ENCODE assay signal across 14 cellular contexts in genomic region chr18:48835745-48836191, GRCh38.
A peak's percentile ranks its signal among the peaks of the same experiment; 100 is the strongest.
DNase-seq lines count a peak whose midpoint lies in the region; ATAC-seq, FAIRE-seq and TF ChIP-seq lines count a peak whose summit lies in the region.
"Had no signal": no experiment of that assay in that cellular context is flagged by ENCODE, and none has a peak within 500 bp of the region (broad histone marks: within the 10 kb centered on the region; RNA-seq: fewer than 3 reads in every experiment).

No MANE protein-coding gene starts in this region.

- CTCF ChIA-PET in activated naive CD4-positive, alpha-beta T cell treated with anti-CD3 and anti-CD28 coated beads for 36 hours (lab: Charles Lee): interaction anchor here (1.4 kb wide), 1 partner anchor 22 kb away, joined by 3 read pairs; no protein-coding TSS in a partner anchor

- no peaks in the 10 kb centered on the region for H3K9me3 Mint-ChIP-seq in activated naive CD4-positive, alpha-beta T cell treated with anti-CD3 and anti-CD28 coated beads for 36 hours
- H3K9me3 Mint-ChIP-seq in stimulated activated naive CD8-positive, alpha-beta T cell treated with anti-CD3 and anti-CD28 coated beads, Interleukin-15, amount 100 ng/mL, for 72 hours: no peaks in the 10 kb centered on the region

- no peaks in the 10 kb centered on the region for H3K9me3 ChIP-seq in RWPE2 (ENCODE audit: severe bottlenecking)
- no peaks in the 10 kb centered on the region for H3K9me3 ChIP-seq in kidney (ENCODE audit: control insufficient read depth in 1 of 2, low read length in 2 of 2)
- H3K9me3 ChIP-seq: breast epithelium had no signal

- TF ChIP-seq CTCF in RWPE2 (IDR thresholded peaks at IDR 0.05; ENCODE audit: poor library complexity, severe bottlenecking): no peak
- TF ChIP-seq CTCF in kidney (IDR thresholded peaks at IDR 0.05; ENCODE audit: borderline replicate concordance, extremely low read depth, insufficient read depth): no peak

- no peak overlapping the region for H3K4me3 Mint-ChIP-seq in activated naive CD4-positive, alpha-beta T cell treated with anti-CD3 and anti-CD28 coated beads for 36 hours
- peak overlapping the region in 1 of 2 donors; percentile 22 for H3K4me3 Mint-ChIP-seq in stimulated activated naive CD8-positive, alpha-beta T cell treated with anti-CD3 and anti-CD28 coated beads, Interleukin-15, amount 100 ng/mL, for 72 hours

- no peaks in the 10 kb centered on the region for H3K27me3 ChIP-seq in RWPE2 (ENCODE audit: insufficient read depth, poor library complexity, severe bottlenecking)
- H3K27me3 ChIP-seq: breast epithelium had no signal

- intact Hi-C loops in activated naive CD4-positive, alpha-beta T cell treated with anti-CD3 and anti-CD28 coated beads for 36 hours (cut with micrococcal nuclease): no loop called here
- intact Hi-C loops in kidney (cut with DNase I): loop anchor here (10.0 kb wide), 1 partner anchor 59 kb away; no protein-coding TSS in a partner anchor

- H3K27ac ChIP-seq in RWPE2 (ENCODE audit: poor library complexity, severe bottlenecking): peak overlapping the region; percentile 98
- H3K27ac ChIP-seq in kidney (ENCODE audit: low read depth in 2 of 2, low read length in 2 of 2): no peak overlapping the region

- peak overlapping the region; percentile 85 for H3K27ac Mint-ChIP-seq in activated naive CD4-positive, alpha-beta T cell treated with anti-CD3 and anti-CD28 coated beads for 36 hours
- H3K27ac Mint-ChIP-seq in stimulated activated naive CD8-positive, alpha-beta T cell treated with anti-CD3 and anti-CD28 coated beads, Interleukin-15, amount 100 ng/mL, for 72 hours: peak overlapping the region; percentile 28 to 95

- peaks cover 53% of the 10 kb centered on the region for H3K4me1 ChIP-seq in RWPE2 (ENCODE audit: insufficient read depth, poor library complexity, severe bottlenecking)
- peaks cover 4 to 34% of the 10 kb centered on the region in 2 donors for H3K4me1 ChIP-seq in kidney (ENCODE audit: control insufficient read depth in 1 of 2, insufficient read depth in 1 of 2, low read depth in 1 of 2, low read length in 2 of 2)

- no peaks in the 10 kb centered on the region for H3K36me3 ChIP-seq in RWPE2 (ENCODE audit: low read depth)
- H3K36me3 ChIP-seq in kidney (ENCODE audit: control insufficient read depth in 1 of 2, insufficient read depth in 2 of 2, low read length in 2 of 2): no peaks in the 10 kb centered on the region
- H3K36me3 ChIP-seq: breast epithelium had no signal

- no peaks in the 10 kb centered on the region for H3K27me3 Mint-ChIP-seq in activated naive CD4-positive, alpha-beta T cell treated with anti-CD3 and anti-CD28 coated beads for 36 hours (ENCODE audit: low read depth)
- H3K27me3 Mint-ChIP-seq in stimulated activated naive CD8-positive, alpha-beta T cell treated with anti-CD3 and anti-CD28 coated beads, Interleukin-15, amount 100 ng/mL, for 72 hours: no peaks in the 10 kb centered on the region
- H3K27me3 Mint-ChIP-seq: activated naive CD8-positive, alpha-beta T cell had no signal

- DNase-seq in activated naive CD4-positive, alpha-beta T cell treated with anti-CD3 and anti-CD28 coated beads for 36 hours: no peak
- no peak for DNase-seq in activated naive CD4-positive, alpha-beta T cell treated with anti-CD3 and anti-CD28 coated beads, Interleukin-2, amount 50 U/mL, for 16 hours
- DNase-seq in RWPE2 (ENCODE audit: low spot score) (peak; percentile 38), kidney (peak; percentile 63), NCI-H2171 (lab: John Stamatoyannopoulos, UW) (no peak), occipital lobe (lab: John Stamatoyannopoulos, UW) (no peak)
- no peak for DNase-seq in stimulated activated naive CD8-positive, alpha-beta T cell treated with anti-CD3 and anti-CD28 coated beads, Interleukin-15, amount 100 ng/mL, for 72 hours
- DNase-seq in stimulated activated CD4-positive, alpha-beta T cell treated with anti-CD3 and anti-CD28 coated beads, Interleukin-15, amount 100 ng/mL, for 24 hours: no peak
- DNase-seq: COR-L47, EL, NCI-H1048, retina had no signal

- no peaks in the 10 kb centered on the region for H3K36me3 Mint-ChIP-seq in activated naive CD4-positive, alpha-beta T cell treated with anti-CD3 and anti-CD28 coated beads for 36 hours (ENCODE audit: low read depth)
- H3K36me3 Mint-ChIP-seq: activated naive CD8-positive, alpha-beta T cell had no signal

- H3K9ac ChIP-seq in kidney (ENCODE audit: low read length in 2 of 2): no peak overlapping the region

- H3K4me3 ChIP-seq in RWPE2 (ENCODE audit: severe bottlenecking) (no peak overlapping the region), kidney (ENCODE audit: low read length in 2 of 2) (no peak overlapping the region)
- H3K4me3 ChIP-seq: breast epithelium had no signal

- no peak for FAIRE-seq in kidney (lab: Jason Lieb, UNC)

- H3K4me1 Mint-ChIP-seq in activated naive CD4-positive, alpha-beta T cell treated with anti-CD3 and anti-CD28 coated beads for 36 hours (ENCODE audit: low read depth): peaks cover 64% of the 10 kb centered on the region
- peaks cover 99% of the 10 kb centered on the region for H3K4me1 Mint-ChIP-seq in stimulated activated naive CD8-positive, alpha-beta T cell treated with anti-CD3 and anti-CD28 coated beads, Interleukin-15, amount 100 ng/mL, for 72 hours

- no peak for ATAC-seq in RWPE2 (ENCODE audit: low read depth)
- no peak for ATAC-seq in stimulated activated naive CD8-positive, alpha-beta T cell treated with anti-CD3 and anti-CD28 coated beads, Interleukin-15, amount 100 ng/mL, for 72 hours

Comparison
In these comparisons a context has a peak if more than half of its experiments do, and no peak if none do; other contexts are left out.
1. DNase-seq: peak in RWPE2 (single experiment) and kidney (single experiment); none in activated naive CD4-positive, alpha-beta T cell treated with anti-CD3 and anti-CD28 coated beads for 36 hours (single experiment), activated naive CD4-positive, alpha-beta T cell treated with anti-CD3 and anti-CD28 coated beads, Interleukin-2, amount 50 U/mL, for 16 hours (single experiment), stimulated activated naive CD8-positive, alpha-beta T cell treated with anti-CD3 and anti-CD28 coated beads, Interleukin-15, amount 100 ng/mL, for 72 hours (0 of 2), NCI-H2171 (single experiment), stimulated activated CD4-positive, alpha-beta T cell treated with anti-CD3 and anti-CD28 coated beads, Interleukin-15, amount 100 ng/mL, for 24 hours (single experiment) and occipital lobe (single experiment).